Comparison of ENCODE assay signal across 1 cellular context in the genomic region with DNA sequence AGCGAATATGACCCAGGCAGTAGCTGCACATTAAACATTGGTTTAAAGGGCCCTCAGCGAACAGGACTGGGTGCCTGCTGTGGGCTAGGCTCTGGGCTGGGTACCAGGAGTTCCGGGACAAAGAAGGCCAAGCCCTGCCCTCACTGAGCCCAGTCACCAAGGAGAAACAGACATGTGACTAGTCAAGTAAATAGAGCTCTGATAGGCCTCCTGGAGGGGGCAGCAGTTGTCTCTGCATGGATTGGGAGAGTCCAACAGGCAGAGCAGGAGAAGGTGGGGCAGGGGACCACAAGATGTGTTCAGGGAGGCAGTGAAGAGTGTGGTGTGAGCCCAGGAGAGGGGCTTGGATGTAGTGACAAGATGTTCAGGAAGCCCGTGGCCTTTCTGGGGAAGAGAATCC.
A peak's percentile ranks its signal among the peaks of the same experiment; 100 is the strongest.
TF ChIP-seq lines count a peak whose summit lies in the region.

No MANE protein-coding gene starts in this region.

TF ChIP-seq in HepG2, 621 proteins besides CTCF, POLR2A, EP300 and RAD21 (continued from another document and continues in another):
- TF ChIP-seq, protein P1, sequence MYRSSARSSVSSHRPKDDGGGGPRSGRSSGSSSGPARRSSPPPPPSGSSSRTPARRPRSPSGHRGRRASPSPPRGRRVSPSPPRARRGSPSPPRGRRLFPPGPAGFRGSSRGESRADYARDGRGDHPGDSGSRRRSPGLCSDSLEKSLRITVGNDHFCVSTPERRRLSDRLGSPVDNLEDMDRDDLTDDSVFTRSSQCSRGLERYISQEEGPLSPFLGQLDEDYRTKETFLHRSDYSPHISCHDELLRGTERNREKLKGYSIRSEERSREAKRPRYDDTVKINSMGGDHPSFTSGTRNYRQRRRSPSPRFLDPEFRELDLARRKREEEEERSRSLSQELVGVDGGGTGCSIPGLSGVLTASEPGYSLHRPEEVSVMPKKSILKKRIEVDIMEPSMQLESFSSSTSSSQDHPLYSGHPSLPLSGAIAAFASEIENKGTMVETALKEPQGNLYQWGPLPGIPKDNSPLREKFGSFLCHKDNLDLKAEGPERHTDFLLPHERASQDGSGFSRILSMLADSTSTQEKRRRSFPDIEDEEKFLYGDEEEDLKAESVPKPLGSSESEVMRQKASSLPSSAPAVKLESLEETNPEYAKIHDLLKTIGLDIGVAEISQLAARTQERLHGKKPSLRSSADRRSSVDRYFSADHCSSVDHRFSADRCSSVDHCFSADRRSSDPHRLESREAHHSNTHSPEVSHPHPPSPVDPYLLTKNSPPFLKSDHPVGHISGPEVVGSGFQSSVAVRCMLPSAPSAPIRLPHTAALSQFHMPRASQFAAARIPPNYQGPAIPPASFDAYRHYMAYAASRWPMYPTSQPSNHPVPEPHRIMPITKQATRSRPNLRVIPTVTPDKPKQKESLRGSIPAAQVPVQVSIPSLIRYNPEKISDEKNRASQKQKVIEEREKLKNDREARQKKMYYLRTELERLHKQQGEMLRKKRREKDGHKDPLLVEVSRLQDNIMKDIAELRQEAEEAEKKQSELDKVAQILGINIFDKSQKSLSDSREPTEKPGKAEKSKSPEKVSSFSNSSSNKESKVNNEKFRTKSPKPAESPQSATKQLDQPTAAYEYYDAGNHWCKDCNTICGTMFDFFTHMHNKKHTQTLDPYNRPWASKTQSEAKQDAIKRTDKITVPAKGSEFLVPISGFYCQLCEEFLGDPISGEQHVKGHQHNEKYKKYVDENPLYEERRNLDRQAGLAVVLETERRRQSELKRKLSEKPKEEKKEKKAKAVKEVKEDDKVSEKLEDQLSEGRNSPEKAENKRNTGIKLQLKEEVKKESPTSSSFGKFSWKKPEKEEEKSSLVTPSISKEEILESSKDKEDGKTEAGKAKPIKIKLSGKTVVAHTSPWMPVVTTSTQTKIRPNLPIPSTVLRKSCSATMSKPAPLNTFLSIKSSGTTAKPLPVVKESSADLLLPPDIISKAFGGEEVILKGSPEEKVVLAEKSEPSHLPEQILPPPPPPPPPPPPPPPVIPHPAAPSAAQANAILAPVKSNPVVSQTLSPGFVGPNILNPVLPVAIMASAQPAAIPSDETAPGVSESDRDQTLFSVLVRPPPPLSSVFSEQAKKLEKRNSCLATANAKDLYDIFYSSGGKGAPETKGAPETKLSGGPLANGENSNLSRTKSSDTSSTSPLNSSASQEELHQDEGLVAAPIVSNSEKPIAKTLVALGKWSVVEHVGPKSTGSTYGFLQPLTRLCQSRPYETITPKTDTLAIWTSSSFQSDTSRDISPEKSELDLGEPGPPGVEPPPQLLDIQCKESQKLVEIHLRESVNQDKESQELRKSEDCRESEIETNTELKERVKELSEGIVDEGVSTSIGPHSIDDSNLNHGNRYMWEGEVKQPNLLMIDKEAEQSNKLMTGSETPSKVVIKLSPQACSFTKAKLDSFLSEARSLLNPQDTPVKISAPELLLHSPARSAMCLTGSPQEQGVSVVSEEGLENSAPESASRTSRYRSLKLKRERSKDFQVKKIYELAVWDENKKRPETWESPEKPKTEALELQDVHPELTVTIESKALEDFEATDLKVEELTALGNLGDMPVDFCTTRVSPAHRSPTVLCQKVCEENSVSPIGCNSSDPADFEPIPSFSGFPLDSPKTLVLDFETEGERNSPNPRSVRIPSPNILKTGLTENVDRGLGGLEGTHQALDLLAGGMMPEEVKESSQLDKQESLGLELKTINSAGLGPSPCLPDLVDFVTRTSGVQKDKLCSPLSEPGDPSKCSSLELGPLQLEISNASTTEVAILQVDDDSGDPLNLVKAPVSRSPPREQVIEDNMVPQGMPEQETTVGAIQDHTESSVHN (CRISPR knock-in tag; IDR thresholded peaks at IDR 0.05) = no peak
- no peak for TF ChIP-seq ZBTB7B (CRISPR knock-in tag; IDR thresholded peaks at IDR 0.05)
- TF ChIP-seq, protein P2, sequence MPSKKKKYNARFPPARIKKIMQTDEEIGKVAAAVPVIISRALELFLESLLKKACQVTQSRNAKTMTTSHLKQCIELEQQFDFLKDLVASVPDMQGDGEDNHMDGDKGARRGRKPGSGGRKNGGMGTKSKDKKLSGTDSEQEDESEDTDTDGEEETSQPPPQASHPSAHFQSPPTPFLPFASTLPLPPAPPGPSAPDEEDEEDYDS (CRISPR knock-in tag; IDR thresholded peaks at IDR 0.05) = no peak
- TF ChIP-seq, protein P3, sequence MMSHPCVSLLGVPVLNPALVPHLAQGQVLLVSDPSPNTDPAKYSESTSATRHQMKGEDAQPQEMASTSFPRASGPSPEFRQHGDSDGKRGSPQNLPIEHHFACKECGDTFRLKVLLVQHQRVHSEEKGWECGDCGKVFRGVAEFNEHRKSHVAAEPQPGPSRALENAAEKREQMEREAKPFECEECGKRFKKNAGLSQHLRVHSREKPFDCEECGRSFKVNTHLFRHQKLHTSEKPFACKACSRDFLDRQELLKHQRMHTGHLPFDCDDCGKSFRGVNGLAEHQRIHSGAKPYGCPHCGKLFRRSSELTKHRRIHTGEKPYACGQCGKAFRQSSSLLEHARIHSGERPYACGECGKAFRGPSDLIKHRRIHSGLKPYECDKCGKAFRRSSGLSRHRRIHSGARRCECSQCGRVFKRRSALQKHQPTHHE (CRISPR knock-in tag; IDR thresholded peaks at IDR 0.05; ENCODE audit: borderline replicate concordance) = no peak
- no peak for TF ChIP-seq NFRKB (IDR thresholded peaks at IDR 0.05)
- no peak for TF ChIP-seq PRMT3 (CRISPR knock-in tag; IDR thresholded peaks at IDR 0.05; ENCODE audit: borderline replicate concordance, low read depth)
- no peak for TF ChIP-seq ZNF343 (CRISPR knock-in tag; IDR thresholded peaks at IDR 0.05)
- no peak for TF ChIP-seq ZNF264 (CRISPR knock-in tag; IDR thresholded peaks at IDR 0.05)
- no peak for TF ChIP-seq SETDB1 (CRISPR knock-in tag; IDR thresholded peaks at IDR 0.05; ENCODE audit: borderline replicate concordance)
- TF ChIP-seq ZSCAN29 (CRISPR knock-in tag; conservative IDR thresholded peaks at IDR 0.05) = no peak
- TF ChIP-seq NFATC3 (CRISPR knock-in tag; IDR thresholded peaks at IDR 0.05) = no peak
- TF ChIP-seq NFE2 (CRISPR knock-in tag; IDR thresholded peaks at IDR 0.05) = no peak
- peak; percentile 25; the same call in 1 of the 2 replicates for TF ChIP-seq ZC3H4 (CRISPR knock-in tag; IDR thresholded peaks at IDR 0.05; ENCODE audit: borderline replicate concordance)
- TF ChIP-seq ZNF7 (CRISPR knock-in tag; IDR thresholded peaks at IDR 0.05) = no peak
- no peak for TF ChIP-seq ZNF24 (IDR thresholded peaks at IDR 0.05)
- TF ChIP-seq ZNF879 (CRISPR knock-in tag; IDR thresholded peaks at IDR 0.05) = no peak
- no peak for TF ChIP-seq GABPB1 (CRISPR knock-in tag; IDR thresholded peaks at IDR 0.05)
- TF ChIP-seq SIN3B (IDR thresholded peaks at IDR 0.05; ENCODE audit: low read length) = no peak
- TF ChIP-seq, protein P4, sequence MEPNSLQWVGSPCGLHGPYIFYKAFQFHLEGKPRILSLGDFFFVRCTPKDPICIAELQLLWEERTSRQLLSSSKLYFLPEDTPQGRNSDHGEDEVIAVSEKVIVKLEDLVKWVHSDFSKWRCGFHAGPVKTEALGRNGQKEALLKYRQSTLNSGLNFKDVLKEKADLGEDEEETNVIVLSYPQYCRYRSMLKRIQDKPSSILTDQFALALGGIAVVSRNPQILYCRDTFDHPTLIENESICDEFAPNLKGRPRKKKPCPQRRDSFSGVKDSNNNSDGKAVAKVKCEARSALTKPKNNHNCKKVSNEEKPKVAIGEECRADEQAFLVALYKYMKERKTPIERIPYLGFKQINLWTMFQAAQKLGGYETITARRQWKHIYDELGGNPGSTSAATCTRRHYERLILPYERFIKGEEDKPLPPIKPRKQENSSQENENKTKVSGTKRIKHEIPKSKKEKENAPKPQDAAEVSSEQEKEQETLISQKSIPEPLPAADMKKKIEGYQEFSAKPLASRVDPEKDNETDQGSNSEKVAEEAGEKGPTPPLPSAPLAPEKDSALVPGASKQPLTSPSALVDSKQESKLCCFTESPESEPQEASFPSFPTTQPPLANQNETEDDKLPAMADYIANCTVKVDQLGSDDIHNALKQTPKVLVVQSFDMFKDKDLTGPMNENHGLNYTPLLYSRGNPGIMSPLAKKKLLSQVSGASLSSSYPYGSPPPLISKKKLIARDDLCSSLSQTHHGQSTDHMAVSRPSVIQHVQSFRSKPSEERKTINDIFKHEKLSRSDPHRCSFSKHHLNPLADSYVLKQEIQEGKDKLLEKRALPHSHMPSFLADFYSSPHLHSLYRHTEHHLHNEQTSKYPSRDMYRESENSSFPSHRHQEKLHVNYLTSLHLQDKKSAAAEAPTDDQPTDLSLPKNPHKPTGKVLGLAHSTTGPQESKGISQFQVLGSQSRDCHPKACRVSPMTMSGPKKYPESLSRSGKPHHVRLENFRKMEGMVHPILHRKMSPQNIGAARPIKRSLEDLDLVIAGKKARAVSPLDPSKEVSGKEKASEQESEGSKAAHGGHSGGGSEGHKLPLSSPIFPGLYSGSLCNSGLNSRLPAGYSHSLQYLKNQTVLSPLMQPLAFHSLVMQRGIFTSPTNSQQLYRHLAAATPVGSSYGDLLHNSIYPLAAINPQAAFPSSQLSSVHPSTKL (CRISPR knock-in tag; IDR thresholded peaks at IDR 0.05) = 0 out of 2 replicates have a peak, but pooled peaks have one; percentile 24
- TF ChIP-seq, protein P5, sequence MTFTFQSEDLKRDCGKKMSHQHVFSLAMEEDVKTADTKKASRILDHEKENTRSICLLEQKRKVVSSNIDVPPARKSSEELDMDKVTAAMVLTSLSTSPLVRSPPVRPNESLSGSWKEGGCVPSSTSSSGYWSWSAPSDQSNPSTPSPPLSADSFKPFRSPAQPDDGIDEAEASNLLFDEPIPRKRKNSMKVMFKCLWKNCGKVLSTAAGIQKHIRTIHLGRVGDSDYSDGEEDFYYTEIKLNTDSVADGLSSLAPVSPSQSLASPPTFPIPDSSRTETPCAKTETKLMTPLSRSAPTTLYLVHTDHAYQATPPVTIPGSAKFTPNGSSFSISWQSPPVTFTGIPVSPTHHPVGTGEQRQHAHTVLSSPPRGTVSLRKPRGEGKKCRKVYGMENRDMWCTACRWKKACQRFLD (CRISPR knock-in tag; IDR thresholded peaks at IDR 0.05; ENCODE audit: borderline replicate concordance) = no peak
- TF ChIP-seq, protein P6, sequence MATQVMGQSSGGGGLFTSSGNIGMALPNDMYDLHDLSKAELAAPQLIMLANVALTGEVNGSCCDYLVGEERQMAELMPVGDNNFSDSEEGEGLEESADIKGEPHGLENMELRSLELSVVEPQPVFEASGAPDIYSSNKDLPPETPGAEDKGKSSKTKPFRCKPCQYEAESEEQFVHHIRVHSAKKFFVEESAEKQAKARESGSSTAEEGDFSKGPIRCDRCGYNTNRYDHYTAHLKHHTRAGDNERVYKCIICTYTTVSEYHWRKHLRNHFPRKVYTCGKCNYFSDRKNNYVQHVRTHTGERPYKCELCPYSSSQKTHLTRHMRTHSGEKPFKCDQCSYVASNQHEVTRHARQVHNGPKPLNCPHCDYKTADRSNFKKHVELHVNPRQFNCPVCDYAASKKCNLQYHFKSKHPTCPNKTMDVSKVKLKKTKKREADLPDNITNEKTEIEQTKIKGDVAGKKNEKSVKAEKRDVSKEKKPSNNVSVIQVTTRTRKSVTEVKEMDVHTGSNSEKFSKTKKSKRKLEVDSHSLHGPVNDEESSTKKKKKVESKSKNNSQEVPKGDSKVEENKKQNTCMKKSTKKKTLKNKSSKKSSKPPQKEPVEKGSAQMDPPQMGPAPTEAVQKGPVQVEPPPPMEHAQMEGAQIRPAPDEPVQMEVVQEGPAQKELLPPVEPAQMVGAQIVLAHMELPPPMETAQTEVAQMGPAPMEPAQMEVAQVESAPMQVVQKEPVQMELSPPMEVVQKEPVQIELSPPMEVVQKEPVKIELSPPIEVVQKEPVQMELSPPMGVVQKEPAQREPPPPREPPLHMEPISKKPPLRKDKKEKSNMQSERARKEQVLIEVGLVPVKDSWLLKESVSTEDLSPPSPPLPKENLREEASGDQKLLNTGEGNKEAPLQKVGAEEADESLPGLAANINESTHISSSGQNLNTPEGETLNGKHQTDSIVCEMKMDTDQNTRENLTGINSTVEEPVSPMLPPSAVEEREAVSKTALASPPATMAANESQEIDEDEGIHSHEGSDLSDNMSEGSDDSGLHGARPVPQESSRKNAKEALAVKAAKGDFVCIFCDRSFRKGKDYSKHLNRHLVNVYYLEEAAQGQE (IDR thresholded peaks at IDR 0.05; ENCODE audit: borderline replicate concordance in 1 of 2, low read depth in 1 of 2, low read length in 2 of 2) = no peak
- no peak for TF ChIP-seq YY1 (IDR thresholded peaks at IDR 0.05; ENCODE audit: insufficient read depth, insufficient replicate concordance, low read depth, low read length)
- no peak for TF ChIP-seq FOXP1 (IDR thresholded peaks at IDR 0.05)
- TF ChIP-seq FOXP1 (CRISPR knock-in tag; IDR thresholded peaks at IDR 0.05) = no peak
- TF ChIP-seq GATAD1 (CRISPR knock-in tag; IDR thresholded peaks at IDR 0.05) = no peak; the same call in 1 of the 2 replicates
- TF ChIP-seq HNRNPL (IDR thresholded peaks at IDR 0.05; ENCODE audit: low read depth, low read length) = no peak
- TF ChIP-seq ZNF746 (CRISPR knock-in tag; IDR thresholded peaks at IDR 0.05) = no peak
- TF ChIP-seq ZBTB3 (CRISPR knock-in tag; IDR thresholded peaks at IDR 0.05; ENCODE audit: borderline replicate concordance, low read depth) = no peak
- TF ChIP-seq ZIK1 (CRISPR knock-in tag; IDR thresholded peaks at IDR 0.05; ENCODE audit: borderline replicate concordance, low read depth) = no peak
- TF ChIP-seq CENPX (CRISPR knock-in tag; IDR thresholded peaks at IDR 0.05) = no peak
- TF ChIP-seq ELF1 (CRISPR knock-in tag; IDR thresholded peaks at IDR 0.05) = no peak
- TF ChIP-seq STAG1 (CRISPR knock-in tag; IDR thresholded peaks at IDR 0.05) = peak; percentile 42
- TF ChIP-seq NRL (CRISPR knock-in tag; IDR thresholded peaks at IDR 0.05; ENCODE audit: borderline replicate concordance) = 0 out of 2 replicates have a peak, but pooled peaks have one; percentile 52
- TF ChIP-seq RFX5 (IDR thresholded peaks at IDR 0.05; ENCODE audit: low read depth, low read length) = peak; percentile 33; the same call in 1 of the 2 replicates
- no peak for TF ChIP-seq ZNF451 (CRISPR knock-in tag; IDR thresholded peaks at IDR 0.05)
- TF ChIP-seq, protein P7, sequence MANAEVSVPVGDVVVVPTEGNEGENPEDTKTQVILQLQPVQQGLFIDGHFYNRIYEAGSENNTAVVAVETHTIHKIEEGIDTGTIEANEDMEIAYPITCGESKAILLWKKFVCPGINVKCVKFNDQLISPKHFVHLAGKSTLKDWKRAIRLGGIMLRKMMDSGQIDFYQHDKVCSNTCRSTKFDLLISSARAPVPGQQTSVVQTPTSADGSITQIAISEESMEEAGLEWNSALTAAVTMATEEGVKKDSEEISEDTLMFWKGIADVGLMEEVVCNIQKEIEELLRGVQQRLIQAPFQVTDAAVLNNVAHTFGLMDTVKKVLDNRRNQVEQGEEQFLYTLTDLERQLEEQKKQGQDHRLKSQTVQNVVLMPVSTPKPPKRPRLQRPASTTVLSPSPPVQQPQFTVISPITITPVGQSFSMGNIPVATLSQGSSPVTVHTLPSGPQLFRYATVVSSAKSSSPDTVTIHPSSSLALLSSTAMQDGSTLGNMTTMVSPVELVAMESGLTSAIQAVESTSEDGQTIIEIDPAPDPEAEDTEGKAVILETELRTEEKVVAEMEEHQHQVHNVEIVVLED (CRISPR knock-in tag; IDR thresholded peaks at IDR 0.05; ENCODE audit: borderline replicate concordance) = no peak
- TF ChIP-seq, protein P8, sequence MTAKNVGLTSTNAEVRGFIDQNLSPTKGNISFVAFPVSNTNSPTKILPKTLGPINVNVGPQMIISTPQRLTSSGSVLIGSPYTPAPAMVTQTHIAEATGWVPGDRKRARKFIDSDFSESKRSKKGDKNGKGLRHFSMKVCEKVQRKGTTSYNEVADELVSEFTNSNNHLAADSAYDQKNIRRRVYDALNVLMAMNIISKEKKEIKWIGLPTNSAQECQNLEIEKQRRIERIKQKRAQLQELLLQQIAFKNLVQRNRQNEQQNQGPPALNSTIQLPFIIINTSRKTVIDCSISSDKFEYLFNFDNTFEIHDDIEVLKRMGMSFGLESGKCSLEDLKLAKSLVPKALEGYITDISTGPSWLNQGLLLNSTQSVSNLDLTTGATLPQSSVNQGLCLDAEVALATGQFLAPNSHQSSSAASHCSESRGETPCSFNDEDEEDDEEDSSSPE (CRISPR knock-in tag; IDR thresholded peaks at IDR 0.05) = no peak
- TF ChIP-seq ZFP36L2 (CRISPR knock-in tag; IDR thresholded peaks at IDR 0.05) = no peak
- no peak for TF ChIP-seq ZBTB7A (CRISPR knock-in tag; IDR thresholded peaks at IDR 0.05)
- no peak for TF ChIP-seq ZNF337 (CRISPR knock-in tag; IDR thresholded peaks at IDR 0.05; ENCODE audit: borderline replicate concordance, low read depth)
